ENCODE assay signal across 1 cellular context in the genomic region with DNA sequence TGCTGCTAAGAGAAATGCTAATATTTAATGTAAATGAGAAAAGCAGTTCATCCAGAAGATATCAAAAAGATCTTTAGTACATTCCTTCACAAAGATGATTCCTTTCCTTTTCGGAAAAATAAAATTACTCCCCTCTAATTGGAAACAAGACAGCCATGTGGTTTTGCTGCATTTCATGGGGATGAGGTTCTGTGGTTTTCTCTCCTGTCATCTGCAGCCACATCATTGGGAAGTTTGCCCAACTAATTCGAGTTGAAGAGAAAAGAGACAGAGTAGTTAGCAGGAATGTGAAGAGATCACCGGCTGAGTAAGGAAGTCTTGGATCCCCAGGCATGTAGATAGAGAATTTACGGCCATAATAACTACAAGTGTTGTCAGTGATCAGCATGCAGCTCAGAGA.
A peak's percentile ranks its signal among the peaks of the same experiment; 100 is the strongest.
TF ChIP-seq lines count a peak whose summit lies in the region.

No MANE protein-coding gene starts in this region.

TF ChIP-seq in SK-N-SH, 30 proteins besides CTCF, POLR2A, EP300 and RAD21 (continued from another document):
- TF ChIP-seq, protein P1, sequence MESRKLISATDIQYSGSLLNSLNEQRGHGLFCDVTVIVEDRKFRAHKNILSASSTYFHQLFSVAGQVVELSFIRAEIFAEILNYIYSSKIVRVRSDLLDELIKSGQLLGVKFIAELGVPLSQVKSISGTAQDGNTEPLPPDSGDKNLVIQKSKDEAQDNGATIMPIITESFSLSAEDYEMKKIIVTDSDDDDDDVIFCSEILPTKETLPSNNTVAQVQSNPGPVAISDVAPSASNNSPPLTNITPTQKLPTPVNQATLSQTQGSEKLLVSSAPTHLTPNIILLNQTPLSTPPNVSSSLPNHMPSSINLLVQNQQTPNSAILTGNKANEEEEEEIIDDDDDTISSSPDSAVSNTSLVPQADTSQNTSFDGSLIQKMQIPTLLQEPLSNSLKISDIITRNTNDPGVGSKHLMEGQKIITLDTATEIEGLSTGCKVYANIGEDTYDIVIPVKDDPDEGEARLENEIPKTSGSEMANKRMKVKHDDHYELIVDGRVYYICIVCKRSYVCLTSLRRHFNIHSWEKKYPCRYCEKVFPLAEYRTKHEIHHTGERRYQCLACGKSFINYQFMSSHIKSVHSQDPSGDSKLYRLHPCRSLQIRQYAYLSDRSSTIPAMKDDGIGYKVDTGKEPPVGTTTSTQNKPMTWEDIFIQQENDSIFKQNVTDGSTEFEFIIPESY (IDR thresholded peaks at IDR 0.05; ENCODE audit: borderline replicate concordance, low read depth) = peak; percentile 82
- TF ChIP-seq NRF1 (IDR thresholded peaks at IDR 0.05; ENCODE audit: low read depth, low read length) (no peak), GATA2 (CRISPR knock-in tag; IDR thresholded peaks at IDR 0.05) (no peak), ELF1 (IDR thresholded peaks at IDR 0.05) (peak; percentile 55; the same call in 1 of the 2 replicates), POLR2AphosphoS5 (IDR thresholded peaks at IDR 0.05; ENCODE audit: low read depth, low read length) (peak; percentile 87; the same call in 1 of the 2 replicates), YY1 (IDR thresholded peaks at IDR 0.05; ENCODE audit: low read depth) (no peak; the same call in 1 of the 2 replicates), JUND (IDR thresholded peaks at IDR 0.05) (peak; percentile 99), MXI1 (IDR thresholded peaks at IDR 0.05; ENCODE audit: low read depth, low read length) (no peak), RFX5 (IDR thresholded peaks at IDR 0.05; ENCODE audit: low read length) (no peak), CHD2 (IDR thresholded peaks at IDR 0.05; ENCODE audit: low read length, partially characterized antibody) (no peak), NFIC (IDR thresholded peaks at IDR 0.05; ENCODE audit: borderline replicate concordance) (peak; percentile 96), SMC3 (IDR thresholded peaks at IDR 0.05; ENCODE audit: low read depth, low read length) (no peak), SIN3A (IDR thresholded peaks at IDR 0.05; ENCODE audit: borderline replicate concordance, low read depth, low read length) (peak; percentile 95; the same call in 1 of the 2 replicates), TAF1 (IDR thresholded peaks at IDR 0.05; ENCODE audit: borderline replicate concordance, low read depth, low read length) (0 out of 2 replicates have a peak, but pooled peaks have one; percentile 24), FOXJ3 (CRISPR knock-in tag; IDR thresholded peaks at IDR 0.05) (no peak), TCF12 (IDR thresholded peaks at IDR 0.05) (peak; percentile 99), GABPA (IDR thresholded peaks at IDR 0.05; ENCODE audit: low read depth) (no peak), MEF2A (IDR thresholded peaks at IDR 0.05; ENCODE audit: borderline replicate concordance, low read depth) (peak; percentile 81; the same call in 1 of the 2 replicates), TEAD4 (IDR thresholded peaks at IDR 0.05; ENCODE audit: borderline replicate concordance, insufficient read depth) (peak; percentile 97), EZH2phosphoT487 (IDR thresholded peaks at IDR 0.05; ENCODE audit: borderline replicate concordance, low read depth) (no peak)
- TF ChIP-seq, protein P2, sequence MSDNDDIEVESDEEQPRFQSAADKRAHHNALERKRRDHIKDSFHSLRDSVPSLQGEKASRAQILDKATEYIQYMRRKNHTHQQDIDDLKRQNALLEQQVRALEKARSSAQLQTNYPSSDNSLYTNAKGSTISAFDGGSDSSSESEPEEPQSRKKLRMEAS (IDR thresholded peaks at IDR 0.05; ENCODE audit: low read depth) = peak; percentile 73
- TF ChIP-seq, protein P3, sequence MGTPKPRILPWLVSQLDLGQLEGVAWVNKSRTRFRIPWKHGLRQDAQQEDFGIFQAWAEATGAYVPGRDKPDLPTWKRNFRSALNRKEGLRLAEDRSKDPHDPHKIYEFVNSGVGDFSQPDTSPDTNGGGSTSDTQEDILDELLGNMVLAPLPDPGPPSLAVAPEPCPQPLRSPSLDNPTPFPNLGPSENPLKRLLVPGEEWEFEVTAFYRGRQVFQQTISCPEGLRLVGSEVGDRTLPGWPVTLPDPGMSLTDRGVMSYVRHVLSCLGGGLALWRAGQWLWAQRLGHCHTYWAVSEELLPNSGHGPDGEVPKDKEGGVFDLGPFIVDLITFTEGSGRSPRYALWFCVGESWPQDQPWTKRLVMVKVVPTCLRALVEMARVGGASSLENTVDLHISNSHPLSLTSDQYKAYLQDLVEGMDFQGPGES (IDR thresholded peaks at IDR 0.05; ENCODE audit: low read depth, low read length) = no peak
